1 cellular context compared by ENCODE assay signal in the genomic region with DNA sequence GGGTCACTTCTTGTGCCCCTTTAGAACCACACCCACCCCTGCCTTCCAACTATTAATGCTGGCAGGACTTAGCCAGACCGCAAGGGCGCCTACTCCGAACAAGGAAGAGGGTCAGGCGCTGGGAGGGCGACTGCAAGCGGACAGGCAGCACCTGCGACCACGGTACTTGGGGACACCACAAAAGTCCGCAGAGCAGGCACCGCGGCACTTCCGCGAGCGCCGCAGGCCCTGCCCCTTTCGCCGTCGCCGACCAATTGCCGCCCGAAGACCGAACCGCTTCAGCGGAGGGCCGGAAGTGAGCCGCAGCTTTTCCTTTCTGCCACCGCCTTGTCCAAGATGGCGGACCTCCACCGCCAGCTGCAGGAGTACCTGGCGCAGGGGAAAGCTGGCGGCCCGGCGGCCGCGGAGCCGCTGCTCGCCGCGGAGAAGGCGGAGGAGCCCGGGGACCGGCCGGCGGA.
TF ChIP-seq lines count a peak whose summit lies in the region.

A gene with protein sequence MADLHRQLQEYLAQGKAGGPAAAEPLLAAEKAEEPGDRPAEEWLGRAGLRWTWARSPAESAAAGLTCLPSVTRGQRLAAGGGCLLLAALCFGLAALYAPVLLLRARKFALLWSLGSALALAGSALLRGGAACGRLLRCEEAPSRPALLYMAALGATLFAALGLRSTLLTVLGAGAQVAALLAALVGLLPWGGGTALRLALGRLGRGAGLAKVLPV (plus strand): TSS at position 305 of the 458 bp plus-strand sequence. CDS start 32 bp downstream, at position 337.

TF ChIP-seq in HepG2, 621 proteins besides CTCF, POLR2A, EP300 and RAD21 (continued from another document):
- TF ChIP-seq, protein P1, sequence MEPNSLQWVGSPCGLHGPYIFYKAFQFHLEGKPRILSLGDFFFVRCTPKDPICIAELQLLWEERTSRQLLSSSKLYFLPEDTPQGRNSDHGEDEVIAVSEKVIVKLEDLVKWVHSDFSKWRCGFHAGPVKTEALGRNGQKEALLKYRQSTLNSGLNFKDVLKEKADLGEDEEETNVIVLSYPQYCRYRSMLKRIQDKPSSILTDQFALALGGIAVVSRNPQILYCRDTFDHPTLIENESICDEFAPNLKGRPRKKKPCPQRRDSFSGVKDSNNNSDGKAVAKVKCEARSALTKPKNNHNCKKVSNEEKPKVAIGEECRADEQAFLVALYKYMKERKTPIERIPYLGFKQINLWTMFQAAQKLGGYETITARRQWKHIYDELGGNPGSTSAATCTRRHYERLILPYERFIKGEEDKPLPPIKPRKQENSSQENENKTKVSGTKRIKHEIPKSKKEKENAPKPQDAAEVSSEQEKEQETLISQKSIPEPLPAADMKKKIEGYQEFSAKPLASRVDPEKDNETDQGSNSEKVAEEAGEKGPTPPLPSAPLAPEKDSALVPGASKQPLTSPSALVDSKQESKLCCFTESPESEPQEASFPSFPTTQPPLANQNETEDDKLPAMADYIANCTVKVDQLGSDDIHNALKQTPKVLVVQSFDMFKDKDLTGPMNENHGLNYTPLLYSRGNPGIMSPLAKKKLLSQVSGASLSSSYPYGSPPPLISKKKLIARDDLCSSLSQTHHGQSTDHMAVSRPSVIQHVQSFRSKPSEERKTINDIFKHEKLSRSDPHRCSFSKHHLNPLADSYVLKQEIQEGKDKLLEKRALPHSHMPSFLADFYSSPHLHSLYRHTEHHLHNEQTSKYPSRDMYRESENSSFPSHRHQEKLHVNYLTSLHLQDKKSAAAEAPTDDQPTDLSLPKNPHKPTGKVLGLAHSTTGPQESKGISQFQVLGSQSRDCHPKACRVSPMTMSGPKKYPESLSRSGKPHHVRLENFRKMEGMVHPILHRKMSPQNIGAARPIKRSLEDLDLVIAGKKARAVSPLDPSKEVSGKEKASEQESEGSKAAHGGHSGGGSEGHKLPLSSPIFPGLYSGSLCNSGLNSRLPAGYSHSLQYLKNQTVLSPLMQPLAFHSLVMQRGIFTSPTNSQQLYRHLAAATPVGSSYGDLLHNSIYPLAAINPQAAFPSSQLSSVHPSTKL (CRISPR knock-in tag; IDR thresholded peaks at IDR 0.05) = peak; percentile 74
- TF ChIP-seq, protein P2, sequence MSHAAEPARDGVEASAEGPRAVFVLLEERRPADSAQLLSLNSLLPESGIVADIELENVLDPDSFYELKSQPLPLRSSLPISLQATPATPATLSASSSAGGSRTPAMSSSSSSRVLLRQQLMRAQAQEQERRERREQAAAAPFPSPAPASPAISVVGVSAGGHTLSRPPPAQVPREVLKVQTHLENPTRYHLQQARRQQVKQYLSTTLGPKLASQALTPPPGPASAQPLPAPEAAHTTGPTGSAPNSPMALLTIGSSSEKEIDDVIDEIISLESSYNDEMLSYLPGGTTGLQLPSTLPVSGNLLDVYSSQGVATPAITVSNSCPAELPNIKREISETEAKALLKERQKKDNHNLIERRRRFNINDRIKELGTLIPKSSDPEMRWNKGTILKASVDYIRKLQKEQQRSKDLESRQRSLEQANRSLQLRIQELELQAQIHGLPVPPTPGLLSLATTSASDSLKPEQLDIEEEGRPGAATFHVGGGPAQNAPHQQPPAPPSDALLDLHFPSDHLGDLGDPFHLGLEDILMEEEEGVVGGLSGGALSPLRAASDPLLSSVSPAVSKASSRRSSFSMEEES (CRISPR knock-in tag; IDR thresholded peaks at IDR 0.05) = no peak; the same call in none of the 2 replicates
- TF ChIP-seq HOXA9 (CRISPR knock-in tag; IDR thresholded peaks at IDR 0.05; ENCODE audit: borderline replicate concordance) = peak; percentile 39; the same call in 1 of the 2 replicates
- TF ChIP-seq NFYB (CRISPR knock-in tag; IDR thresholded peaks at IDR 0.05) = peak; percentile 88
- 0 out of 2 replicates have a peak, but pooled peaks have one; percentile 28 for TF ChIP-seq ZBTB42 (CRISPR knock-in tag; IDR thresholded peaks at IDR 0.05)
- TF ChIP-seq, protein P3, sequence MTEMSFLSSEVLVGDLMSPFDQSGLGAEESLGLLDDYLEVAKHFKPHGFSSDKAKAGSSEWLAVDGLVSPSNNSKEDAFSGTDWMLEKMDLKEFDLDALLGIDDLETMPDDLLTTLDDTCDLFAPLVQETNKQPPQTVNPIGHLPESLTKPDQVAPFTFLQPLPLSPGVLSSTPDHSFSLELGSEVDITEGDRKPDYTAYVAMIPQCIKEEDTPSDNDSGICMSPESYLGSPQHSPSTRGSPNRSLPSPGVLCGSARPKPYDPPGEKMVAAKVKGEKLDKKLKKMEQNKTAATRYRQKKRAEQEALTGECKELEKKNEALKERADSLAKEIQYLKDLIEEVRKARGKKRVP (CRISPR knock-in tag; IDR thresholded peaks at IDR 0.05) = peak in 1 of 2 experiments; percentile 66; a peak in 1 of 4 replicates
- TF ChIP-seq YEATS2 (CRISPR knock-in tag; IDR thresholded peaks at IDR 0.05; ENCODE audit: borderline replicate concordance) = peak; percentile 54; the same call in 1 of the 2 replicates
- TF ChIP-seq ZSCAN12 (CRISPR knock-in tag; IDR thresholded peaks at IDR 0.05) = peak; percentile 58; the same call in 1 of the 2 replicates
- no peak for TF ChIP-seq ZNF282 (IDR thresholded peaks at IDR 0.05; ENCODE audit: partially characterized antibody)
- TF ChIP-seq, protein P4, sequence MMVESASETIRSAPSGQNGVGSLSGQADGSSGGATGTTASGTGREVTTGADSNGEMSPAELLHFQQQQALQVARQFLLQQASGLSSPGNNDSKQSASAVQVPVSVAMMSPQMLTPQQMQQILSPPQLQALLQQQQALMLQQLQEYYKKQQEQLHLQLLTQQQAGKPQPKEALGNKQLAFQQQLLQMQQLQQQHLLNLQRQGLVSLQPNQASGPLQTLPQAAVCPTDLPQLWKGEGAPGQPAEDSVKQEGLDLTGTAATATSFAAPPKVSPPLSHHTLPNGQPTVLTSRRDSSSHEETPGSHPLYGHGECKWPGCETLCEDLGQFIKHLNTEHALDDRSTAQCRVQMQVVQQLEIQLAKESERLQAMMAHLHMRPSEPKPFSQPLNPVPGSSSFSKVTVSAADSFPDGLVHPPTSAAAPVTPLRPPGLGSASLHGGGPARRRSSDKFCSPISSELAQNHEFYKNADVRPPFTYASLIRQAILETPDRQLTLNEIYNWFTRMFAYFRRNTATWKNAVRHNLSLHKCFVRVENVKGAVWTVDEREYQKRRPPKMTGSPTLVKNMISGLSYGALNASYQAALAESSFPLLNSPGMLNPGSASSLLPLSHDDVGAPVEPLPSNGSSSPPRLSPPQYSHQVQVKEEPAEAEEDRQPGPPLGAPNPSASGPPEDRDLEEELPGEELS (CRISPR knock-in tag; IDR thresholded peaks at IDR 0.05) = no peak; the same call in 1 of the 2 replicates
- peak; percentile 56; the same call in 1 of the 2 replicates for TF ChIP-seq NAIF1 (CRISPR knock-in tag; IDR thresholded peaks at IDR 0.05; ENCODE audit: borderline replicate concordance)
- TF ChIP-seq, protein P5, sequence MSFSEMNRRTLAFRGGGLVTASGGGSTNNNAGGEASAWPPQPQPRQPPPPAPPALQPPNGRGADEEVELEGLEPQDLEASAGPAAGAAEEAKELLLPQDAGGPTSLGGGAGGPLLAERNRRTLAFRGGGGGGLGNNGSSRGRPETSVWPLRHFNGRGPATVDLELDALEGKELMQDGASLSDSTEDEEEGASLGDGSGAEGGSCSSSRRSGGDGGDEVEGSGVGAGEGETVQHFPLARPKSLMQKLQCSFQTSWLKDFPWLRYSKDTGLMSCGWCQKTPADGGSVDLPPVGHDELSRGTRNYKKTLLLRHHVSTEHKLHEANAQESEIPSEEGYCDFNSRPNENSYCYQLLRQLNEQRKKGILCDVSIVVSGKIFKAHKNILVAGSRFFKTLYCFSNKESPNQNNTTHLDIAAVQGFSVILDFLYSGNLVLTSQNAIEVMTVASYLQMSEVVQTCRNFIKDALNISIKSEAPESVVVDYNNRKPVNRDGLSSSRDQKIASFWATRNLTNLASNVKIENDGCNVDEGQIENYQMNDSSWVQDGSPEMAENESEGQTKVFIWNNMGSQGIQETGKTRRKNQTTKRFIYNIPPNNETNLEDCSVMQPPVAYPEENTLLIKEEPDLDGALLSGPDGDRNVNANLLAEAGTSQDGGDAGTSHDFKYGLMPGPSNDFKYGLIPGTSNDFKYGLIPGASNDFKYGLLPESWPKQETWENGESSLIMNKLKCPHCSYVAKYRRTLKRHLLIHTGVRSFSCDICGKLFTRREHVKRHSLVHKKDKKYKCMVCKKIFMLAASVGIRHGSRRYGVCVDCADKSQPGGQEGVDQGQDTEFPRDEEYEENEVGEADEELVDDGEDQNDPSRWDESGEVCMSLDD (CRISPR knock-in tag; IDR thresholded peaks at IDR 0.05; ENCODE audit: borderline replicate concordance) = peak; percentile 33; the same call in 1 of the 2 replicates
